Comparison of ENCODE assay signal across 8 cellular contexts in the genomic region with DNA sequence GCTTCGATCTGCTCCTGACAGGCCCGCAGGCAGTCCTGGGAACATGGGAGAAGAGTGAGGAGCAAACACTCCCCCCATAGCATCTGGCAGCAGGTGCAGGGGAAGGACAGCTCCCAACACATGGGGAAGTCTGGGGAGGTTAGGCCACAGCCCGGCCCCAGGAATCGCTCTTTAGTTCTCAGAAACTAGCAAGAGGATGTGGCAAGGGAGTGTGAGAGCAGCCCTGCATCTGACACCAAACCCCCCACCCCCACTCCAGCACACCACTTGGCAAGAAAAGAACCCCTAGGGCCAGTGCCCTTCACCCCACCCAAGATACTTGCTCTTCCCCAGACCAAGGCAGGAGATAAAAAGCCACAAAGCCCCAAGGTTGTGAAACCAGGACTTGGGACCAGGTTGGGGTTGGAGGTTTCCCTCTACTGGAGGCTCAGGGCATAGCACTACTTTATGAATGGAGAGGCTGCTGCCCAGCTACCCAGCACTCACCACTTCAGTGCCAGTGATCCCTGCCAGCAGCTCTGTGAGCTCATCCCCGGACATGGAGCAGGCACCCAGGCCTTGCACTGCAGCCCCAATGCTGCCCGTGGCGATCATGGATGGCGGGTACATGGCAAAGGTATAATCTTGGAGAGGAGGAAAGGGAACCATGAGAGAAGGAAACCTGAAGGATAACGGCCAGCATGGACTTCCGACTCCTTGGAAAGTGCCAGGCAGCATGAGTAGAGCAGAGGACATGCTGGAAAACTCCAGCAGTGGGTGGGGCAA. TPM values are rescaled to one million over a fixed set of nuclear protein-coding genes. Genes with fewer than 3 reads are reported as not detected.
DNase-seq lines count a peak whose midpoint lies in the region; ATAC-seq and TF ChIP-seq lines count a peak whose summit lies in the region.

No MANE protein-coding gene starts in this region.

- H3K9me3 Mint-ChIP-seq in activated naive CD8-positive, alpha-beta T cell treated with anti-CD3 and anti-CD28 coated beads, Interleukin-2, amount 10 ng/mL, durations not matched to agents 7 days and 5 days: no peaks in the 10 kb centered on the region

- H3K27me3 Mint-ChIP-seq in activated naive CD8-positive, alpha-beta T cell treated with anti-CD3 and anti-CD28 coated beads, Interleukin-2, amount 10 ng/mL, durations not matched to agents 7 days and 5 days: no peaks in the 10 kb centered on the region

- no peaks in the 10 kb centered on the region for H3K9me3 ChIP-seq in vagina

- no peak for TF ChIP-seq POLR2A in vagina (IDR thresholded peaks at IDR 0.05)

- no peak overlapping the region for H3K4me3 ChIP-seq in vagina

- DNase-seq in COLO829 (ENCODE audit: low spot score): peak; percentile 91
- DNase-seq in LoVo (ENCODE audit: low spot score): peak; percentile 65
- peak; percentile 80 for DNase-seq in activated naive CD8-positive, alpha-beta T cell treated with anti-CD3 and anti-CD28 coated beads, Interleukin-2, amount 10 ng/mL, durations not matched to agents 7 days and 5 days
- peak; percentile 85 for DNase-seq in Right ventricle myocardium inferior (ENCODE audit: missing footprints)
- DNase-seq in posterior vena cava (ENCODE audit: low spot score): peak; percentile 85
- no peak for DNase-seq in vagina (ENCODE audit: extremely low spot score in 2 of 2)

- peaks cover 0 to 43% of the 10 kb centered on the region in 2 donors for H3K36me3 ChIP-seq in vagina

- intact Hi-C loops in Right ventricle myocardium inferior (cut with DNase I): loop anchor here (5.0 kb wide), 1 partner anchor 89 kb away; no protein-coding TSS in a partner anchor
- intact Hi-C loops in posterior vena cava (cut with DNase I): loop anchor here in 1 of 2 donors (10.0 kb wide), 2 partner anchors 109 to 151 kb away; partner anchors contain the start of genes PRICKLE4 and TOMM6
- intact Hi-C loops in vagina (cut with DNase I): loop anchor here (5.0 kb wide), 1 partner anchor 106 kb away; no protein-coding TSS in a partner anchor

- POLR2A ChIA-PET in activated naive CD8-positive, alpha-beta T cell treated with anti-CD3 and anti-CD28 coated beads, Interleukin-2, amount 10 ng/mL, durations not matched to agents 7 days and 5 days (lab: Charles Lee): interaction anchor here (0.6 to 20.2 kb wide), 14 partner anchors 11 to 168 kb away, joined by 3 to 556 read pairs (median 4); partner anchors contain the start of genes BYSL, MED20, TAF8 and USP49

- peaks cover 56% of the 10 kb centered on the region for H3K4me1 Mint-ChIP-seq in activated naive CD8-positive, alpha-beta T cell treated with anti-CD3 and anti-CD28 coated beads, Interleukin-2, amount 10 ng/mL, durations not matched to agents 7 days and 5 days

- peak overlapping the region; percentile 100 for H3K4me3 Mint-ChIP-seq in activated naive CD8-positive, alpha-beta T cell treated with anti-CD3 and anti-CD28 coated beads, Interleukin-2, amount 10 ng/mL, durations not matched to agents 7 days and 5 days

- H3K36me3 Mint-ChIP-seq in activated naive CD8-positive, alpha-beta T cell treated with anti-CD3 and anti-CD28 coated beads, Interleukin-2, amount 10 ng/mL, durations not matched to agents 7 days and 5 days: peaks cover 74% of the 10 kb centered on the region

- TF ChIP-seq CTCF in vagina (IDR thresholded peaks at IDR 0.05): peak; percentile 36 to 53 (median 48)

- no peak overlapping the region for H3K27ac ChIP-seq in vagina

- peak overlapping the region; percentile 90 for H3K27ac Mint-ChIP-seq in activated naive CD8-positive, alpha-beta T cell treated with anti-CD3 and anti-CD28 coated beads, Interleukin-2, amount 10 ng/mL, durations not matched to agents 7 days and 5 days

- no peaks in the 10 kb centered on the region for H3K27me3 ChIP-seq in vagina

- peaks cover 55% of the 10 kb centered on the region for H3K4me1 ChIP-seq in vagina

- ATAC-seq in GM21447 (IDR thresholded peaks at IDR 0.05; ENCODE audit: unreplicated experiment): peak; percentile 50
- peak; percentile 88 for ATAC-seq in SK-N-SH treated with all-trans-retinoic acid at 6 μM for 48 hours
- peak; percentile 76 for ATAC-seq in activated naive CD8-positive, alpha-beta T cell treated with anti-CD3 and anti-CD28 coated beads, Interleukin-2, amount 10 ng/mL, durations not matched to agents 7 days and 5 days (ENCODE audit: low read depth)
- peak; percentile 74 for ATAC-seq in Right ventricle myocardium inferior

TF ChIP-seq in SK-N-SH treated with all-trans-retinoic acid at 6 μM for 48 hours, 23 proteins besides CTCF, POLR2A, EP300 and RAD21:
- peak; percentile 93 for TF ChIP-seq ZFP3 (CRISPR knock-in tag; IDR thresholded peaks at IDR 0.05)
- TF ChIP-seq, protein P1, sequence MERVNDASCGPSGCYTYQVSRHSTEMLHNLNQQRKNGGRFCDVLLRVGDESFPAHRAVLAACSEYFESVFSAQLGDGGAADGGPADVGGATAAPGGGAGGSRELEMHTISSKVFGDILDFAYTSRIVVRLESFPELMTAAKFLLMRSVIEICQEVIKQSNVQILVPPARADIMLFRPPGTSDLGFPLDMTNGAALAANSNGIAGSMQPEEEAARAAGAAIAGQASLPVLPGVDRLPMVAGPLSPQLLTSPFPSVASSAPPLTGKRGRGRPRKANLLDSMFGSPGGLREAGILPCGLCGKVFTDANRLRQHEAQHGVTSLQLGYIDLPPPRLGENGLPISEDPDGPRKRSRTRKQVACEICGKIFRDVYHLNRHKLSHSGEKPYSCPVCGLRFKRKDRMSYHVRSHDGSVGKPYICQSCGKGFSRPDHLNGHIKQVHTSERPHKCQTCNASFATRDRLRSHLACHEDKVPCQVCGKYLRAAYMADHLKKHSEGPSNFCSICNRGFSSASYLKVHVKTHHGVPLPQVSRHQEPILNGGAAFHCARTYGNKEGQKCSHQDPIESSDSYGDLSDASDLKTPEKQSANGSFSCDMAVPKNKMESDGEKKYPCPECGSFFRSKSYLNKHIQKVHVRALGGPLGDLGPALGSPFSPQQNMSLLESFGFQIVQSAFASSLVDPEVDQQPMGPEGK (CRISPR knock-in tag; IDR thresholded peaks at IDR 0.05; ENCODE audit: borderline replicate concordance): no peak

RNA-seq across cellular contexts. Expression of gene CCND3, which starts 5.4 kb away (rescaled TPM):
- 100 to 1,000 TPM; 382 to 413 TPM for total RNA-seq in activated naive CD8-positive, alpha-beta T cell treated with anti-CD3 and anti-CD28 coated beads, Interleukin-2, amount 10 ng/mL, durations not matched to agents 7 days and 5 days
- 51.5 TPM for total RNA-seq in Right ventricle myocardium inferior
- 10 to 100 TPM; 47.7 to 53.3 TPM for total RNA-seq in posterior vena cava
- total RNA-seq in vagina: 122 TPM

RNA-seq across cellular contexts. Expression of gene BYSL, which starts 15.0 kb away (rescaled TPM):
- 10 to 100 TPM; 23.1 to 26.9 TPM for total RNA-seq in activated naive CD8-positive, alpha-beta T cell treated with anti-CD3 and anti-CD28 coated beads, Interleukin-2, amount 10 ng/mL, durations not matched to agents 7 days and 5 days
- total RNA-seq in Right ventricle myocardium inferior: 9.6 TPM
- total RNA-seq in posterior vena cava: 10 to 100 TPM; 12.7 to 16.8 TPM
- total RNA-seq in vagina: 16.0 TPM

RNA-seq across cellular contexts. Expression of gene MED20, which starts 15.3 kb away (rescaled TPM):
- 10 to 100 TPM; 18.5 to 21.4 TPM for total RNA-seq in activated naive CD8-positive, alpha-beta T cell treated with anti-CD3 and anti-CD28 coated beads, Interleukin-2, amount 10 ng/mL, durations not matched to agents 7 days and 5 days
- total RNA-seq in Right ventricle myocardium inferior: 22.9 TPM
- total RNA-seq in posterior vena cava: 10 to 100 TPM; 11.9 to 17.8 TPM
- total RNA-seq in vagina: 9.6 TPM

RNA-seq across cellular contexts. Expression of gene USP49, which starts 41.1 kb away (rescaled TPM):
- total RNA-seq in activated naive CD8-positive, alpha-beta T cell treated with anti-CD3 and anti-CD28 coated beads, Interleukin-2, amount 10 ng/mL, durations not matched to agents 7 days and 5 days: 1 to 10 TPM; 5.8 to 6.9 TPM
- total RNA-seq in Right ventricle myocardium inferior (2.0 TPM), posterior vena cava (1 to 10 TPM; 2.7 to 3.1 TPM), vagina (9.1 TPM)

Comparison
In these comparisons a context has a peak if more than half of its experiments do, and no peak if none do; other contexts are left out.
1. DNase-seq: peak in COLO829 (single experiment), LoVo (single experiment), activated naive CD8-positive, alpha-beta T cell treated with anti-CD3 and anti-CD28 coated beads, Interleukin-2, amount 10 ng/mL, durations not matched to agents 7 days and 5 days (single experiment), Right ventricle myocardium inferior (single experiment) and posterior vena cava (single experiment); none in vagina (0 of 2).
2. Peak in every context shown above with its lines, with median percentiles within 50 percentile points of each other: ATAC-seq.